8 cellular contexts compared by ENCODE assay signal in the genomic region with DNA sequence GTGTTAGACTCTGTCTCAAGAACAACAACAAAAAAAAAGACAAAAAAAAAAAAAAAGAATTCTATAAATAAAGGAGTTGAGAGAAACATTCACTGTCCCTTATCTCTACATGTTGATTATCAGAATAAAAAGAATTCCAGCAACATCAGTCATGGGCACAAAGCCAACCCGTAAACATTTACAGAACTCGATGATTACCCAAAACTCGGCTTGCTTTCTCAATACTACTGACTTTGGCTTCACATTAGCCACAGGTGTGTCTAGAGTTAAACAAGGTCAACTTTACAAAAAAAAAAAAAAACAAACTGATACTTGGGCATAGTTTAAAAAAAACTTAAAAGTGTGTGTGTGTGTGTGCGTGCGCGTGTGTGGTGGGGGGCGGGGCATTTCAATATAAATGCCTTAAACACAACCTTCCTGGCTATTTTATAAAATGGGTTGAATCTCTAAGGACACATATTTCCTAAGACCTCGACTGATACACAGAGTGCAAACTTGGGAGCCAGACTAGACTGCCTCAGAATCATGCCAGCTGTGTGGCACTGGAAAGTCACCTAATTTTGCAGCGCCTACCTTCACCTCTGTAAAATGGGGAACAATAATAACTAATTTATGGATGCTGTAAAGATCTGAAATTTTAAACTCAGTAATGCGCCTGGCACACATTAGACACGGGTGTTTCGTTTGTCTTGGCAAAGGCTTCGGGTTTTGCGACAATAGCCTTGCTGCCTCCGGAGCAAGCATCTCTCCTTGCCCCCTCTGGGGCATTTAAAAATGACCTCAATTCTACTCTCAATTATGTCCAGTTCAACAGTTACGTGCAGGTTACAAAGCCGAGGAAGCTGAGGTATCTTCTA. TPM values are rescaled to one million over a fixed set of nuclear protein-coding genes. Genes with fewer than 3 reads are reported as not detected.
DNase-seq lines count a peak whose midpoint lies in the region; TF ChIP-seq lines count a peak whose summit lies in the region.

No MANE protein-coding gene starts in this region.

- peaks cover 53% of the 10 kb centered on the region for H3K79me2 ChIP-seq in GM23248 (ENCODE audit: insufficient read depth)

- H3K9me3 ChIP-seq in GM23248 (ENCODE audit: low read depth) (no peaks in the 10 kb centered on the region), KOPT-K1 (ENCODE audit: insufficient read depth, low read length, poor library complexity, severe bottlenecking) (no peaks in the 10 kb centered on the region), testis (no peaks in the 10 kb centered on the region)

- TF ChIP-seq POLR2A in testis (IDR thresholded peaks at IDR 0.05), result no peak

- peak overlapping the region; percentile 87 for H3K4me3 Mint-ChIP-seq in T-helper 1 cell treated with Interleukin-12 subunit alpha and Interleukin-12 subunit beta and Interleukin-4 antibody, amounts not matched to agents 30 μg/mL and 1 μg/mL, for 36 hours

- peak overlapping the region; percentile 72 for H3K27ac Mint-ChIP-seq in T-helper 1 cell treated with Interleukin-12 subunit alpha and Interleukin-12 subunit beta and Interleukin-4 antibody, amounts not matched to agents 30 μg/mL and 1 μg/mL, for 36 hours

- H3K4me3 ChIP-seq in GM23248, result peak overlapping the region; percentile 82
- H3K4me3 ChIP-seq in testis, result peak overlapping the region; percentile 74 to 76

- H3K4me1 ChIP-seq in GM23248 (ENCODE audit: insufficient read depth) (peaks cover 10% of the 10 kb centered on the region), testis (peaks cover 10% of the 10 kb centered on the region)

- H3K9ac ChIP-seq in GM23248, result peak overlapping the region; percentile 75

- H3K9me3 Mint-ChIP-seq in T-helper 1 cell treated with Interleukin-12 subunit alpha and Interleukin-12 subunit beta and Interleukin-4 antibody, amounts not matched to agents 30 μg/mL and 1 μg/mL, for 36 hours, result no peaks in the 10 kb centered on the region

- H3K4me2 ChIP-seq in GM23248 (ENCODE audit: unreplicated experiment), result peak overlapping the region; percentile 86

- H3K27ac ChIP-seq in GM23248, result peak overlapping the region; percentile 33
- H3K27ac ChIP-seq in KOPT-K1 (ENCODE audit: low read depth, low read length, poor library complexity, severe bottlenecking), result peak overlapping the region; percentile 82
- peak overlapping the region; percentile 18 to 86 for H3K27ac ChIP-seq in testis

- H3K27me3 Mint-ChIP-seq in T-helper 1 cell treated with Interleukin-12 subunit alpha and Interleukin-12 subunit beta and Interleukin-4 antibody, amounts not matched to agents 30 μg/mL and 1 μg/mL, for 36 hours (ENCODE audit: low read depth), result no peaks in the 10 kb centered on the region

- intact Hi-C loops in testis (cut with DNase I; ENCODE audit: low total_unique reads), result no loop called here

- no peaks in the 10 kb centered on the region; the same call in 1 of the 2 replicates for H3K36me3 ChIP-seq in GM23248 (ENCODE audit: low read depth)
- peaks cover 30% of the 10 kb centered on the region for H3K36me3 ChIP-seq in KOPT-K1 (ENCODE audit: insufficient read depth, low read length)
- H3K36me3 ChIP-seq in testis (ENCODE audit: low read depth, missing control alignments), result no peaks in the 10 kb centered on the region

- in situ Hi-C loops in GM23248 (cut with MboI), result no loop called here

- H2AFZ ChIP-seq in GM23248, result peak overlapping the region; percentile 93

- no peaks in the 10 kb centered on the region for H3K9me2 ChIP-seq in GM23248 (ENCODE audit: insufficient read depth)

- no peaks in the 10 kb centered on the region for H3K27me3 ChIP-seq in GM23248 (replicated peaks; ENCODE audit: insufficient read depth)
- H3K27me3 ChIP-seq in testis, result no peaks in the 10 kb centered on the region

- WGBS in GM23248 (ENCODE audit: low coverage in 1 of 2, low lambda C conversion rate in 2 of 2, missing lambda C conversion rate in 2 of 2), 2 experiments, result 11 to 14% methylated on average over 15 to 17 of the region's 17 CpGs
- WGBS in testis, 2 donors, result 4 to 7% methylated on average over 15 to 17 of the region's 17 CpGs

- peaks cover 20% of the 10 kb centered on the region for H3K4me1 Mint-ChIP-seq in T-helper 1 cell treated with Interleukin-12 subunit alpha and Interleukin-12 subunit beta and Interleukin-4 antibody, amounts not matched to agents 30 μg/mL and 1 μg/mL, for 36 hours (ENCODE audit: low read depth)

- no peak for TF ChIP-seq CTCF in testis (IDR thresholded peaks at IDR 0.05)

- peaks cover 15% of the 10 kb centered on the region for H3K36me3 Mint-ChIP-seq in T-helper 1 cell treated with Interleukin-12 subunit alpha and Interleukin-12 subunit beta and Interleukin-4 antibody, amounts not matched to agents 30 μg/mL and 1 μg/mL, for 36 hours (ENCODE audit: low read depth)

- H3F3A ChIP-seq in GM23248 (ENCODE audit: insufficient read depth), result peaks cover 6% of the 10 kb centered on the region; the same call in 1 of the 2 replicates

- H4K20me1 ChIP-seq in GM23248 (ENCODE audit: insufficient read depth), result no peaks in the 10 kb centered on the region

- DNase-seq in T-helper 1 cell (no peak), GM23248 (peak; percentile 58), astrocyte of the hippocampus (ENCODE audit: low read depth, low spot score) (peak; percentile 51), kidney glomerular epithelial cell (lab: John Stamatoyannopoulos, UW) (peak; percentile 49), testis (peak; percentile 32)
- DNase-seq in stimulated activated CD4-positive, alpha-beta T cell treated with anti-CD3 and anti-CD28 coated beads, Interleukin-4, amount 100 ng/mL, for 24 hours, result no peak

RNA-seq across cellular contexts. Expression of a gene that starts 0.9 kb away (rescaled TPM):
- total RNA-seq in GM23248 (2014; rRNA removed; shearing (Covaris generic)), result 54.3 and 68.3 TPM in 2 replicates
- polyA plus RNA-seq in GM23248 (2016; fragmentation: Nextera tagmentation; extraction: Ambion mirVana) (65.0 and 67.7 TPM in 2 replicates), testis (ENCODE audit: insufficient read depth, low read depth, low replicate concordance) (26.7 TPM)
- 10 to 100 TPM; 35.9 to 84.7 TPM for total RNA-seq in testis

Comparison
In these comparisons a context has a peak if more than half of its experiments do, and no peak if none do; other contexts are left out.
1. DNase-seq: peak in GM23248 (single experiment), astrocyte of the hippocampus (single experiment), kidney glomerular epithelial cell (single experiment) and testis (single experiment); none in T-helper 1 cell (0 of 5) and stimulated activated CD4-positive, alpha-beta T cell treated with anti-CD3 and anti-CD28 coated beads, Interleukin-4, amount 100 ng/mL, for 24 hours (single experiment).
2. Peak in every context shown above with its lines, with median percentiles within 50 percentile points of each other: H3K27ac ChIP-seq.